Comparison of ENCODE assay signal across 7 cellular contexts in the genomic region with DNA sequence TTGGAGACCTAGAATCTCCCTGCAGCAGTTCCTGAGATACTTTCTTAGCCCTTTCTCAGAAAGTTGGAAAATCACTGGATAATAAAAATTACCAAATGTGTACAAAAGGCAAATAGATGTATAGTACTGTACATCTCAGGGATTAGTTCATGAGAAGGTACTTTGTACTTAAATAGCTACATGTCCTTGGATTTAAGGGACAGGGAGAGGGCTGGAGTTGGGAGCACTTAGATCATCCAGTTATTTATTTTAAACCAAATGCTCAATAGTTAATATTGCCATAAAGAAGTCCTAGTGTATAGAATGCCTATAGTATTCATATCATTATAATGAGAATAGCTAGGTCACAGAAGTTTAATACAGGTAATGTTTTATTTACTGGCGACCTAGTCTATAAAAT.
"Had no signal": no experiment of that assay in that cellular context is flagged by ENCODE, and none has a peak within 500 bp of the region (broad histone marks: within the 10 kb centered on the region; RNA-seq: fewer than 3 reads in every experiment).

No MANE protein-coding gene starts in this region.

- DNase-seq: GDM1, GF-D8 had no signal

- H3K4me3 ChIP-seq: GM12878 had no signal

- ATAC-seq: GM12878 had no signal

- FAIRE-seq: G401.6, GM12878, GM12891, GM12892, GM18507 had no signal
